Comparison of ENCODE assay signal across 20 cellular contexts in genomic region chr15:52505141-52505540, GRCh38. TPM values are rescaled to one million over a fixed set of nuclear protein-coding genes. Genes with fewer than 3 reads are reported as not detected.
DNase-seq lines count a peak whose midpoint lies in the region; ATAC-seq and TF ChIP-seq lines count a peak whose summit lies in the region.
"Had no signal": no experiment of that assay in that cellular context is flagged by ENCODE, and none has a peak within 500 bp of the region (broad histone marks: within the 10 kb centered on the region; RNA-seq: fewer than 3 reads in every experiment).

No MANE protein-coding gene starts in this region.

- H3K4me1 ChIP-seq in esophagus muscularis mucosa (peaks cover 0 to 25% (median 13%) of the 10 kb centered on the region in 4 donors), upper lobe of right lung (no peaks in the 10 kb centered on the region)
- H3K4me1 ChIP-seq: A549 had no signal

- peak; percentile 69 for DNase-seq in Right ventricle myocardium inferior (ENCODE audit: missing footprints)
- no peak for DNase-seq in cardiac septum (ENCODE audit: low spot score)
- DNase-seq in RPMI8226, result peak; percentile 79
- peak; percentile 64 for DNase-seq in esophagus muscularis mucosa (ENCODE audit: extremely low spot score)
- DNase-seq in upper lobe of right lung, result peak; percentile 68
- no peak for DNase-seq in HuH-7 (ENCODE audit: low spot score)
- DNase-seq: activated CD4-positive, alpha-beta T cell treated with anti-CD3 and anti-CD28 coated beads for 36 hours; activated CD8-positive, alpha-beta memory T cell treated with anti-CD3 and anti-CD28 coated beads for 24 hours; activated naive CD4-positive, alpha-beta T cell treated with anti-CD3 and anti-CD28 coated beads, Interleukin-2, amount 50 U/mL, for 16 hours; activated T-cell treated with anti-CD3 and anti-CD28 coated beads, Interleukin-2, amount 50 U/mL, for 4 hours; esophagus squamous epithelium; mesenchymal stem cell; NCI-H1092 treated with DMSO at 0.1 percent for 48 hours; NCI-H1930; NCI-H2227 treated with DMSO at 0.1 percent for 48 hours; nucleus accumbens; trophoblast cell had no signal

- H3K9me3 ChIP-seq in esophagus muscularis mucosa (no peaks in the 10 kb centered on the region), upper lobe of right lung (no peaks in the 10 kb centered on the region)
- H3K9me3 ChIP-seq: A549, esophagus squamous epithelium had no signal

- no peak for TF ChIP-seq CTCF in esophagus muscularis mucosa (IDR thresholded peaks at IDR 0.05)
- TF ChIP-seq CTCF in upper lobe of right lung (IDR thresholded peaks at IDR 0.05), result no peak

- no peaks in the 10 kb centered on the region for H3K27me3 ChIP-seq in esophagus muscularis mucosa
- no peaks in the 10 kb centered on the region for H3K27me3 ChIP-seq in upper lobe of right lung
- H3K27me3 ChIP-seq: esophagus squamous epithelium had no signal

- H3K36me3 ChIP-seq in esophagus muscularis mucosa, result peaks cover 0 to 2% (median 0%) of the 10 kb centered on the region in 4 donors
- no peaks in the 10 kb centered on the region for H3K36me3 ChIP-seq in upper lobe of right lung
- H3K36me3 ChIP-seq: esophagus squamous epithelium had no signal

- ATAC-seq in Right ventricle myocardium inferior, result no peak
- no peak for ATAC-seq in upper lobe of right lung
- no peak for ATAC-seq in HG03342 (IDR thresholded peaks at IDR 0.05; ENCODE audit: unreplicated experiment)
- no peak for ATAC-seq in HG03159 (IDR thresholded peaks at IDR 0.05; ENCODE audit: unreplicated experiment)
- ATAC-seq: A549; activated CD4-positive, alpha-beta T cell treated with anti-CD3 and anti-CD28 coated beads for 36 hours; activated T-cell treated with anti-CD3 and anti-CD28 coated beads, Interleukin-2, amount 50 U/mL, for 4 hours had no signal

- H3K4me3 ChIP-seq in esophagus muscularis mucosa (no peak overlapping the region), upper lobe of right lung (no peak overlapping the region)
- H3K4me3 ChIP-seq: A549, esophagus squamous epithelium had no signal

- intact Hi-C loops in Right ventricle myocardium inferior (cut with DNase I) (no loop called here), cardiac septum (cut with DNase I) (no loop called here), esophagus muscularis mucosa (cut with DNase I) (no loop called here), upper lobe of right lung (cut with DNase I) (no loop called here)

- WGBS in esophagus muscularis mucosa, result 88% methylated on average over 6 of the region's 6 CpGs

- TF ChIP-seq EP300 in esophagus muscularis mucosa (IDR thresholded peaks at IDR 0.05), result no peak

- H3K27ac ChIP-seq in esophagus muscularis mucosa (replicated peaks in 1 of 4) (no peak overlapping the region), upper lobe of right lung (no peak overlapping the region)
- H3K27ac ChIP-seq: A549, esophagus squamous epithelium had no signal

- TF ChIP-seq POLR2A in esophagus muscularis mucosa (IDR thresholded peaks at IDR 0.05; ENCODE audit: low read depth), result no peak

RNA-seq across cellular contexts. Expression of gene MYO5A, which starts 23.5 kb away (rescaled TPM):
- total RNA-seq in Right ventricle myocardium inferior, result 7.9 TPM
- total RNA-seq in cardiac septum, result 11.4 TPM
- 10 to 100 TPM; 22.0 to 37.4 (median 33.2) TPM for total RNA-seq in esophagus muscularis mucosa
- total RNA-seq in upper lobe of right lung, result 26.0 TPM

Comparison
In these comparisons a context has a peak if more than half of its experiments do, and no peak if none do; other contexts are left out.
1. DNase-seq: peak in Right ventricle myocardium inferior (single experiment), RPMI8226 (single experiment), esophagus muscularis mucosa (single experiment) and upper lobe of right lung (single experiment); none in cardiac septum (single experiment) and HuH-7 (single experiment).